8 cellular contexts compared by ENCODE assay signal in genomic region chr4:94453534-94453963, GRCh38. TPM values are rescaled to one million over a fixed set of nuclear protein-coding genes. Genes with fewer than 3 reads are reported as not detected.
A peak's percentile ranks its signal among the peaks of the same experiment; 100 is the strongest.
DNase-seq lines count a peak whose midpoint lies in the region; ATAC-seq, FAIRE-seq and TF ChIP-seq lines count a peak whose summit lies in the region.

No MANE protein-coding gene starts in this region.

- H3K4me3 ChIP-seq in astrocyte of the spinal cord (ENCODE audit: low read depth, low read length): peak overlapping the region; percentile 88
- H3K4me3 ChIP-seq in HepG2 (replicated peaks in 1 of 3; ENCODE audit: insufficient read depth in 1 of 3, low read depth in 2 of 3, low read length in 3 of 3): peak overlapping the region; percentile 90 to 96 (median 93); a peak in 5 of 6 replicates
- H3K4me3 ChIP-seq in transverse colon: peak overlapping the region; percentile 84 to 100 (median 94)

- peak overlapping the region; percentile 87 for H3K4me2 ChIP-seq in HepG2 (ENCODE audit: low read depth, low read length)

- H3K79me2 ChIP-seq in HepG2 (ENCODE audit: insufficient read depth, low read length): peaks cover 64% of the 10 kb centered on the region

- H3K27me3 ChIP-seq in HepG2 (ENCODE audit: control insufficient read depth in 1 of 2, insufficient read depth in 2 of 2, low read length in 2 of 2): no peaks in the 10 kb centered on the region; a peak in 1 of 5 replicates
- no peaks in the 10 kb centered on the region for H3K27me3 ChIP-seq in transverse colon

- H3K27ac Mint-ChIP-seq in activated naive CD4-positive, alpha-beta T cell treated with anti-CD3 and anti-CD28 coated beads, Interleukin-2, amount 10 ng/mL, durations not matched to agents 7 days and 5 days: no peak overlapping the region

- H3K27ac ChIP-seq in HepG2 (ENCODE audit: extremely low read length, insufficient read depth, low read length): peak overlapping the region; percentile 91
- H3K27ac ChIP-seq in transverse colon: peak overlapping the region; percentile 97 to 100 (median 99)

- no peaks in the 10 kb centered on the region for H3K9me3 ChIP-seq in HepG2 (ENCODE audit: low read length)
- no peaks in the 10 kb centered on the region for H3K9me3 ChIP-seq in transverse colon

- CTCF ChIA-PET in activated naive CD4-positive, alpha-beta T cell treated with anti-CD3 and anti-CD28 coated beads, Interleukin-2, amount 10 ng/mL, durations not matched to agents 7 days and 5 days (lab: Charles Lee): interaction anchor here (0.6 kb wide), 1 partner anchor 643 kb away, joined by 3 read pairs; no protein-coding TSS in a partner anchor
- CTCF ChIA-PET in HepG2 (lab: Yijun Ruan, JAX; ENCODE audit: low intra/inter-chr PET ratio, low total read pairs): no interaction called here

- intact Hi-C loops in HepG2 (cut with micrococcal nuclease; ENCODE audit: unreplicated experiment): loop anchor here (2.0 to 5.0 kb wide), 3 partner anchors 19 to 109 kb away; no protein-coding TSS in a partner anchor
- intact Hi-C loops in transverse colon (cut with DNase I; ENCODE audit: low total_unique reads): loop anchor here (5.0 to 10.0 kb wide), 2 partner anchors 69 to 141 kb away; no protein-coding TSS in a partner anchor

- H3K4me1 ChIP-seq in HepG2 (ENCODE audit: insufficient read depth, low read length) (peaks cover 62% of the 10 kb centered on the region), transverse colon (peaks cover 16 to 63% (median 35%) of the 10 kb centered on the region in 4 donors)

- TF ChIP-seq EP300 in HepG2 (IDR thresholded peaks at IDR 0.05; ENCODE audit: low read depth in 2 of 2, low read length in 2 of 2) (no peak), HepG2 (CRISPR knock-in tag; IDR thresholded peaks at IDR 0.05; ENCODE audit: borderline replicate concordance) (no peak), transverse colon (IDR thresholded peaks at IDR 0.05; ENCODE audit: low read depth) (no peak)

- no peaks in the 10 kb centered on the region for H3K36me3 ChIP-seq in HepG2 (replicated peaks in 1 of 2; ENCODE audit: control insufficient read depth in 1 of 2, insufficient read depth in 2 of 2, low read length in 2 of 2)
- peaks cover 0 to 7% (median 0%) of the 10 kb centered on the region in 4 donors for H3K36me3 ChIP-seq in transverse colon

- no peak for FAIRE-seq in HepG2 (lab: Jason Lieb, UNC)

- ATAC-seq in HepG2: 0 out of 3 replicates have a peak, but pooled peaks have one; percentile 13

- no peak for DNase-seq in activated naive CD4-positive, alpha-beta T cell treated with anti-CD3 and anti-CD28 coated beads, Interleukin-2, amount 10 ng/mL, durations not matched to agents 7 days and 5 days
- no peak for DNase-seq in activated naive CD4-positive, alpha-beta T cell treated with anti-CD3 and anti-CD28 coated beads, Interleukin-2, amount 50 U/mL, for 16 hours
- DNase-seq in astrocyte of the spinal cord (ENCODE audit: low read depth, low spot score) (no peak), HepG2 (ENCODE audit: low spot score) (peak; percentile 58), transverse colon (no peak), GM10266 (ENCODE audit: extremely low spot score) (no peak), medulla oblongata (ENCODE audit: extremely low spot score) (no peak), RPMI8226 (no peak)

- in situ Hi-C loops in astrocyte of the spinal cord (cut with HindIII; ENCODE audit: low sequenced_read_pairs) (no loop called here), HepG2 (cut with HindIII; ENCODE audit: extremely low pct_ligation_motif_present, low pct_unique_long_range_greater_than_20kb) (loop anchor here (5.0 to 10.0 kb wide), 2 partner anchors 46 to 91 kb away; no protein-coding TSS in a partner anchor), transverse colon (cut with MboI; ENCODE audit: low pct_ligation_motif_present in 1 of 4, low pct_unique_long_range_greater_than_20kb in 1 of 4, low sequenced_read_pairs in 3 of 4) (no loop called here)

- TF ChIP-seq CTCF in astrocyte of the spinal cord (IDR thresholded peaks at IDR 0.05; ENCODE audit: low read depth, low read length) (no peak), HepG2 (CRISPR knock-in tag; IDR thresholded peaks at IDR 0.05) (no peak), transverse colon (IDR thresholded peaks at IDR 0.05) (peak in 2 of 5 experiments; percentile 5 to 54), GM10266 (IDR thresholded peaks at IDR 0.05; ENCODE audit: control insufficient read depth, insufficient read depth, low read depth, missing control alignments) (no peak)

- no peak overlapping the region for H2AFZ ChIP-seq in HepG2 (ENCODE audit: low read length)

- H4K20me1 ChIP-seq in HepG2 (ENCODE audit: insufficient read depth, low read length): peaks cover 4% of the 10 kb centered on the region; the same call in 1 of the 2 replicates

- BruUV-seq in HepG2 (replicated peaks; lab: Mats Ljungman, UMichigan): no TSS peak

- POLR2A ChIA-PET in HepG2 (lab: Yijun Ruan, JAX): interaction anchor here (0.6 to 5.2 kb wide), 7 partner anchors 15 to 111 kb away, joined by 3 to 94 read pairs (median 7); no protein-coding TSS in a partner anchor

- peaks cover 2% of the 10 kb centered on the region for H3K36me3 Mint-ChIP-seq in activated naive CD4-positive, alpha-beta T cell treated with anti-CD3 and anti-CD28 coated beads, Interleukin-2, amount 10 ng/mL, durations not matched to agents 7 days and 5 days

- no peak for TF ChIP-seq RAD21 in HepG2 (CRISPR knock-in tag; IDR thresholded peaks at IDR 0.05)

- H3K27me3 Mint-ChIP-seq in activated naive CD4-positive, alpha-beta T cell treated with anti-CD3 and anti-CD28 coated beads, Interleukin-2, amount 10 ng/mL, durations not matched to agents 7 days and 5 days: peaks cover 30% of the 10 kb centered on the region

- WGBS in HepG2 (ENCODE audit: low lambda C conversion rate): 3% methylated on average over 7 of the region's 7 CpGs
- 28 to 40% methylated on average over 7 of the region's 7 CpGs for WGBS in transverse colon (ENCODE audit: low coverage in 1 of 2), 2 donors

- peak in 1 of 2 experiments; percentile 49; a peak in 2 of 4 replicates for TF ChIP-seq POLR2A in HepG2 (IDR thresholded peaks at IDR 0.05; ENCODE audit: insufficient read depth in 1 of 2, low read depth in 2 of 2, low read length in 2 of 2)
- TF ChIP-seq POLR2A in transverse colon (IDR thresholded peaks at IDR 0.05): peak; percentile 79

- H3K9ac ChIP-seq in HepG2 (ENCODE audit: insufficient read depth, low read depth, low read length): peak overlapping the region; percentile 89

- H3K9me3 Mint-ChIP-seq in activated naive CD4-positive, alpha-beta T cell treated with anti-CD3 and anti-CD28 coated beads, Interleukin-2, amount 10 ng/mL, durations not matched to agents 7 days and 5 days: no peaks in the 10 kb centered on the region

- peaks cover 21% of the 10 kb centered on the region for H3K4me1 Mint-ChIP-seq in activated naive CD4-positive, alpha-beta T cell treated with anti-CD3 and anti-CD28 coated beads, Interleukin-2, amount 10 ng/mL, durations not matched to agents 7 days and 5 days

- H3K4me3 Mint-ChIP-seq in activated naive CD4-positive, alpha-beta T cell treated with anti-CD3 and anti-CD28 coated beads, Interleukin-2, amount 10 ng/mL, durations not matched to agents 7 days and 5 days: peak overlapping the region; percentile 83

TF ChIP-seq in HepG2, 621 proteins besides CTCF, POLR2A, EP300 and RAD21 (continues in another document):
- TF ChIP-seq ZEB1 (IDR thresholded peaks at IDR 0.05; ENCODE audit: insufficient replicate concordance, low read depth) (peak; percentile 21), ZNF432 (CRISPR knock-in tag; IDR thresholded peaks at IDR 0.05; ENCODE audit: borderline replicate concordance) (no peak), FOXP1 (IDR thresholded peaks at IDR 0.05) (no peak), FOXP1 (CRISPR knock-in tag; IDR thresholded peaks at IDR 0.05) (no peak), AHR (CRISPR knock-in tag; IDR thresholded peaks at IDR 0.05) (no peak), MTA3 (CRISPR knock-in tag; IDR thresholded peaks at IDR 0.05) (no peak), FOXO1 (CRISPR knock-in tag; IDR thresholded peaks at IDR 0.05) (no peak), ZBTB20 (CRISPR knock-in tag; IDR thresholded peaks at IDR 0.05; ENCODE audit: borderline replicate concordance, low read depth) (peak; percentile 58; the same call in 1 of the 2 replicates)
- TF ChIP-seq, protein P1, sequence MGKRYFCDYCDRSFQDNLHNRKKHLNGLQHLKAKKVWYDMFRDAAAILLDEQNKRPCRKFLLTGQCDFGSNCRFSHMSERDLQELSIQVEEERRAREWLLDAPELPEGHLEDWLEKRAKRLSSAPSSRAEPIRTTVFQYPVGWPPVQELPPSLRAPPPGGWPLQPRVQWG (CRISPR knock-in tag; IDR thresholded peaks at IDR 0.05; ENCODE audit: borderline replicate concordance, low read depth): no peak

RNA-seq across cellular contexts. Expression of gene PDLIM5, which starts 1.8 kb away (rescaled TPM):
- total RNA-seq in HepG2 (2016; rRNA removed; fragmentation: Illumina TruSeq; extraction: Trizol): 52.8 and 70.2 TPM in 2 replicates
- 11.2 and 14.5 TPM in 2 replicates for total RNA-seq in HepG2 (2016; cell fraction: cytosol; rRNA removed; fragmentation: Illumina TruSeq; extraction: Trizol; ENCODE audit: low read depth)
- total RNA-seq in HepG2 (2016; cell fraction: insoluble cytoplasmic fraction; rRNA removed; fragmentation: Illumina TruSeq; extraction: Trizol): 52.2 and 54.1 TPM in 2 replicates
- 17.9 and 18.7 TPM in 2 replicates for total RNA-seq in HepG2 (2016; cell fraction: membrane; rRNA removed; fragmentation: Illumina TruSeq; extraction: Trizol)
- 88.4 and 102 TPM in 2 replicates for total RNA-seq in HepG2 (2016; cell fraction: nucleus; rRNA removed; fragmentation: Illumina TruSeq; extraction: Trizol)
- polyA plus RNA-seq in HepG2 (2011; rRNA removed): 107 and 119 TPM in 2 replicates
- 76.4 TPM in 2 replicates for polyA plus RNA-seq in HepG2 (2011; cell fraction: cytosol; rRNA removed)
- 70.2 and 73.2 TPM in 2 replicates for polyA plus RNA-seq in HepG2 (2011; cell fraction: nucleus; rRNA removed)
- polyA plus RNA-seq in HepG2 (2012): 49.7 and 51.7 TPM in 2 replicates
- polyA plus RNA-seq in HepG2 (2016; cell fraction: cytosol; fragmentation: Illumina TruSeq; extraction: Trizol; ENCODE audit: low read depth): 3.8 and 5.4 TPM in 2 replicates
- 43.1 and 47.2 TPM in 2 replicates for polyA plus RNA-seq in HepG2 (2016; cell fraction: insoluble cytoplasmic fraction; fragmentation: Illumina TruSeq; extraction: Trizol; ENCODE audit: low read depth)
- polyA plus RNA-seq in HepG2 (2016; cell fraction: membrane; fragmentation: Illumina TruSeq; extraction: Trizol; ENCODE audit: low read depth): 10.0 and 10.3 TPM in 2 replicates
- 37.0 and 39.1 TPM in 2 replicates for polyA plus RNA-seq in HepG2 (2016; cell fraction: nucleus; fragmentation: Illumina TruSeq; extraction: Trizol; ENCODE audit: insufficient read depth, low read depth)
- 133 and 288 TPM in 2 replicates for polyA minus RNA-seq in HepG2 (2011; rRNA and poly(A)+ RNA removed; ENCODE audit: low replicate concordance)
- polyA minus RNA-seq in HepG2 (2011; cell fraction: cytosol; rRNA and poly(A)+ RNA removed): 49.8 and 79.5 TPM in 2 replicates
- polyA minus RNA-seq in HepG2 (2011; cell fraction: nucleus; rRNA and poly(A)+ RNA removed): 358 and 434 TPM in 2 replicates
- total RNA-seq in transverse colon: 100 to 1,000 TPM in 2 of 4 donors, 10 to 100 TPM in 2; 62.9 to 133 (median 110) TPM
